8 cellular contexts compared by ENCODE assay signal in genomic region chr16:48536600-48537200, GRCh38.
DNase-seq lines count a peak whose midpoint lies in the region; ATAC-seq and TF ChIP-seq lines count a peak whose summit lies in the region.

No MANE protein-coding gene starts in this region.

- H3K79me2 ChIP-seq in mesendoderm (ENCODE audit: control insufficient read depth, insufficient read depth, low read length): no peaks in the 10 kb centered on the region

- no peak overlapping the region for H2BK15ac ChIP-seq in mesendoderm (replicated peaks; ENCODE audit: low read depth)

- no peaks in the 10 kb centered on the region for H3K4me1 ChIP-seq in mesendoderm (ENCODE audit: control insufficient read depth, low read depth, low read length)

- H3K23ac ChIP-seq in mesendoderm (ENCODE audit: low read length): no peak overlapping the region

- peak; percentile 16 for ATAC-seq in GM18505 (IDR thresholded peaks at IDR 0.05; ENCODE audit: unreplicated experiment)
- peak; percentile 10 for ATAC-seq in HG02759 (IDR thresholded peaks at IDR 0.05; ENCODE audit: unreplicated experiment)
- peak; percentile 19 to 48 for ATAC-seq in activated naive CD4-positive, alpha-beta T cell treated with anti-CD3 and anti-CD28 coated beads, Interleukin-2, amount 50 U/mL, for 72 hours
- ATAC-seq in HG03039 (IDR thresholded peaks at IDR 0.05; ENCODE audit: unreplicated experiment): no peak

- H3K4me3 ChIP-seq in mesendoderm (ENCODE audit: low read length): no peak overlapping the region

- no peak overlapping the region for H2BK120ac ChIP-seq in mesendoderm (ENCODE audit: low read depth, low read length)

- H3K4ac ChIP-seq in mesendoderm (ENCODE audit: low read depth, low read length): no peak overlapping the region

- H3K79me1 ChIP-seq in mesendoderm (ENCODE audit: low read length): no peaks in the 10 kb centered on the region

- peaks cover 2% of the 10 kb centered on the region for H3K36me3 ChIP-seq in mesendoderm (ENCODE audit: control insufficient read depth, insufficient read depth, low read length)

- H3K9me3 Mint-ChIP-seq in activated naive CD4-positive, alpha-beta T cell treated with anti-CD3 and anti-CD28 coated beads, Interleukin-2, amount 50 U/mL, for 72 hours: no peaks in the 10 kb centered on the region

- DNase-seq in activated naive CD4-positive, alpha-beta T cell treated with anti-CD3 and anti-CD28 coated beads, Interleukin-2, amount 50 U/mL, for 72 hours (ENCODE audit: low spot score in 2 of 2): no peak
- no peak for DNase-seq in mesendoderm
- no peak for DNase-seq in COLO668 (lab: John Stamatoyannopoulos, UW; ENCODE audit: unreplicated experiment)
- DNase-seq in NCI-H345 (lab: John Stamatoyannopoulos, UW): no peak
- no peak for DNase-seq in NCI-H446 (lab: John Stamatoyannopoulos, UW)

- no peak overlapping the region for H3K56ac ChIP-seq in mesendoderm (ENCODE audit: low read length)

- H3K27ac ChIP-seq in mesendoderm (ENCODE audit: low read depth, low read length): peak overlapping the region; percentile 4

- no peak overlapping the region for H4K8ac ChIP-seq in mesendoderm (ENCODE audit: low read depth, low read length)

- no peak overlapping the region for H3K18ac ChIP-seq in mesendoderm (ENCODE audit: low read length)

- H2AK5ac ChIP-seq in mesendoderm (ENCODE audit: low read length): no peak overlapping the region

- TF ChIP-seq POLR2A in GM18505 (IDR thresholded peaks at IDR 0.05; ENCODE audit: borderline replicate concordance, extremely low read depth, insufficient read depth, insufficient read length): no peak

- H3K27ac Mint-ChIP-seq in activated naive CD4-positive, alpha-beta T cell treated with anti-CD3 and anti-CD28 coated beads, Interleukin-2, amount 50 U/mL, for 72 hours: peak overlapping the region in 1 of 2 donors; percentile 73

- H3K36me3 Mint-ChIP-seq in activated naive CD4-positive, alpha-beta T cell treated with anti-CD3 and anti-CD28 coated beads, Interleukin-2, amount 50 U/mL, for 72 hours: no peaks in the 10 kb centered on the region

- H3K9ac ChIP-seq in mesendoderm (ENCODE audit: low read length): no peak overlapping the region

- H4K5ac ChIP-seq in mesendoderm (ENCODE audit: low read length): no peak overlapping the region

- no peak overlapping the region for H2BK5ac ChIP-seq in mesendoderm (ENCODE audit: low read length)

- WGBS in mesendoderm (ENCODE audit: extremely low coverage, insufficient coverage, low lambda C conversion rate): no CpG with 5 or more reads among the region's 7 CpGs

- no peak overlapping the region for H3K4me2 ChIP-seq in mesendoderm (ENCODE audit: low read length)

- H3K27me3 ChIP-seq in mesendoderm (ENCODE audit: insufficient read depth, low read length, poor library complexity): no peaks in the 10 kb centered on the region
